In genomic region chr20:49595811-49596545, GRCh38 we compare ENCODE assay signal across 1 cellular context.
A peak's percentile ranks its signal among the peaks of the same experiment; 100 is the strongest.
TF ChIP-seq lines count a peak whose summit lies in the region.

No MANE protein-coding gene starts in this region.

TF ChIP-seq in HepG2, 621 proteins besides CTCF, POLR2A, EP300 and RAD21 (continued from another document and continues in another):
- TF ChIP-seq ZNF660 (CRISPR knock-in tag; IDR thresholded peaks at IDR 0.05; ENCODE audit: borderline replicate concordance, low read depth) (no peak), TEF (CRISPR knock-in tag; IDR thresholded peaks at IDR 0.05) (no peak), ELF4 (CRISPR knock-in tag; IDR thresholded peaks at IDR 0.05; ENCODE audit: borderline replicate concordance) (no peak), PTBP1 (IDR thresholded peaks at IDR 0.05; ENCODE audit: low read depth, low read length, poor library complexity, severe bottlenecking) (no peak), STAT5B (CRISPR knock-in tag; IDR thresholded peaks at IDR 0.05) (no peak), REL (CRISPR knock-in tag; conservative IDR thresholded peaks at IDR 0.05) (no peak), ZNF607 (CRISPR knock-in tag; IDR thresholded peaks at IDR 0.05; ENCODE audit: borderline replicate concordance) (no peak), FOSL1 (CRISPR knock-in tag; IDR thresholded peaks at IDR 0.05; ENCODE audit: borderline replicate concordance) (peak; percentile 15; the same call in 1 of the 2 replicates), PBX3 (CRISPR knock-in tag; IDR thresholded peaks at IDR 0.05; ENCODE audit: borderline replicate concordance) (no peak), PHF5A (CRISPR knock-in tag; IDR thresholded peaks at IDR 0.05; ENCODE audit: low read depth, unreplicated experiment) (no peak), ZNF275 (CRISPR knock-in tag; IDR thresholded peaks at IDR 0.05; ENCODE audit: borderline replicate concordance) (no peak), ZSCAN30 (CRISPR knock-in tag; IDR thresholded peaks at IDR 0.05) (no peak), RBM22 (optimal IDR thresholded peaks at IDR 0.05; ENCODE audit: low read length) (no peak), MXD3 (CRISPR knock-in tag; IDR thresholded peaks at IDR 0.05) (no peak), ESRRA (CRISPR knock-in tag; IDR thresholded peaks at IDR 0.05; ENCODE audit: low read depth) (no peak), XBP1 (CRISPR knock-in tag; IDR thresholded peaks at IDR 0.05) (no peak), THAP8 (CRISPR knock-in tag; IDR thresholded peaks at IDR 0.05; ENCODE audit: borderline replicate concordance) (no peak), PLRG1 (conservative IDR thresholded peaks at IDR 0.05) (no peak), CEBPB (IDR thresholded peaks at IDR 0.05; ENCODE audit: borderline replicate concordance, low read depth, low read length) (no peak), TERF1 (CRISPR knock-in tag; IDR thresholded peaks at IDR 0.05) (no peak), ZNF574 (CRISPR knock-in tag; IDR thresholded peaks at IDR 0.05) (no peak), ZNF564 (CRISPR knock-in tag; IDR thresholded peaks at IDR 0.05) (no peak), ZNF552 (CRISPR knock-in tag; IDR thresholded peaks at IDR 0.05; ENCODE audit: borderline replicate concordance) (no peak), GMEB1 (CRISPR knock-in tag; IDR thresholded peaks at IDR 0.05; ENCODE audit: borderline replicate concordance) (no peak), BHLHE40 (IDR thresholded peaks at IDR 0.05; ENCODE audit: low read length) (0 out of 2 replicates have a peak, but pooled peaks have one; percentile 11), NFKBIZ (CRISPR knock-in tag; IDR thresholded peaks at IDR 0.05) (no peak), ZNF687 (CRISPR knock-in tag; IDR thresholded peaks at IDR 0.05) (peak; percentile 73), ZNF570 (CRISPR knock-in tag; IDR thresholded peaks at IDR 0.05; ENCODE audit: borderline replicate concordance) (no peak), KDM5B (CRISPR knock-in tag; IDR thresholded peaks at IDR 0.05; ENCODE audit: borderline replicate concordance) (no peak), NKX3-1 (CRISPR knock-in tag; IDR thresholded peaks at IDR 0.05) (no peak), RNF219 (CRISPR knock-in tag; IDR thresholded peaks at IDR 0.05) (no peak), HBP1 (CRISPR knock-in tag; IDR thresholded peaks at IDR 0.05; ENCODE audit: low read depth) (no peak), MTA3 (CRISPR knock-in tag; IDR thresholded peaks at IDR 0.05) (no peak), ZNF737 (CRISPR knock-in tag; IDR thresholded peaks at IDR 0.05; ENCODE audit: borderline replicate concordance) (no peak; the same call in 1 of the 2 replicates), FLYWCH1 (CRISPR knock-in tag; IDR thresholded peaks at IDR 0.05) (no peak), HMG20B (CRISPR knock-in tag; conservative IDR thresholded peaks at IDR 0.05) (no peak), ZNF337 (CRISPR knock-in tag; IDR thresholded peaks at IDR 0.05; ENCODE audit: borderline replicate concordance, low read depth) (no peak), SRSF4 (IDR thresholded peaks at IDR 0.05; ENCODE audit: low read depth, low read length, poor library complexity, severe bottlenecking) (no peak), NFIB (CRISPR knock-in tag; IDR thresholded peaks at IDR 0.05; ENCODE audit: borderline replicate concordance) (no peak)
